8 cellular contexts compared by ENCODE assay signal in genomic region chr1:35642472-35642955, GRCh38. TPM values are rescaled to one million over a fixed set of nuclear protein-coding genes. Genes with fewer than 3 reads are reported as not detected.
A peak's percentile ranks its signal among the peaks of the same experiment; 100 is the strongest.
DNase-seq lines count a peak whose midpoint lies in the region; ATAC-seq and TF ChIP-seq lines count a peak whose summit lies in the region.

No MANE protein-coding gene starts in this region.

- H3K27ac Mint-ChIP-seq in Calu3 (ENCODE audit: unreplicated experiment) (peak overlapping the region; percentile 100), brain (peak overlapping the region; percentile 97 to 100 (median 99))
- H3K27ac Mint-ChIP-seq in natural killer cell treated with Interleukin-12 subunit alpha and Interleukin-12 subunit beta and Interleukin-15 and Interleukin-18, amount 100 ng/mL, for 72 hours: peak overlapping the region; percentile 97 to 99

- peak; percentile 19 for DNase-seq in Calu3
- DNase-seq in NAMALWA (ENCODE audit: low spot score): peak; percentile 26
- DNase-seq in natural killer cell treated with Interleukin-12 subunit alpha and Interleukin-12 subunit beta and Interleukin-15 and Interleukin-18, amount 100 ng/mL, for 72 hours (ENCODE audit: low spot score): no peak
- no peak for DNase-seq in midbrain (lab: John Stamatoyannopoulos, UW)
- DNase-seq in cerebellar nuclear complex (lab: John Stamatoyannopoulos, UW): no peak
- no peak for DNase-seq in superior temporal gyrus (ENCODE audit: extremely low spot score)

- H3K4me3 Mint-ChIP-seq in Calu3 (ENCODE audit: low read depth, unreplicated experiment) (peak overlapping the region; percentile 99), brain (peak overlapping the region; percentile 98 to 100 (median 100))
- peak overlapping the region; percentile 100 for H3K4me3 Mint-ChIP-seq in natural killer cell treated with Interleukin-12 subunit alpha and Interleukin-12 subunit beta and Interleukin-15 and Interleukin-18, amount 100 ng/mL, for 72 hours

- intact Hi-C loops in Calu3 (cut with micrococcal nuclease; ENCODE audit: unreplicated experiment): loop anchor here (5.0 kb wide), 1 partner anchor 75 kb away; the partner anchor contains the start of gene C1orf216

- H3K9me3 Mint-ChIP-seq in Calu3 (ENCODE audit: low read depth, unreplicated experiment): no peaks in the 10 kb centered on the region
- peaks cover 0 to 6% (median 3%) of the 10 kb centered on the region in 5 experiments for H3K9me3 Mint-ChIP-seq in brain
- no peaks in the 10 kb centered on the region for H3K9me3 Mint-ChIP-seq in natural killer cell treated with Interleukin-12 subunit alpha and Interleukin-12 subunit beta and Interleukin-15 and Interleukin-18, amount 100 ng/mL, for 72 hours

- H3K36me3 Mint-ChIP-seq in Calu3 (ENCODE audit: insufficient read depth, unreplicated experiment) (peaks cover 32% of the 10 kb centered on the region), brain (peaks cover 3% of the 10 kb centered on the region)
- H3K36me3 Mint-ChIP-seq in natural killer cell treated with Interleukin-12 subunit alpha and Interleukin-12 subunit beta and Interleukin-15 and Interleukin-18, amount 100 ng/mL, for 72 hours: peaks cover 11% of the 10 kb centered on the region

- peaks cover 10% of the 10 kb centered on the region for H3K4me1 Mint-ChIP-seq in Calu3 (ENCODE audit: low read depth, unreplicated experiment)
- H3K4me1 Mint-ChIP-seq in brain: peaks cover 47% of the 10 kb centered on the region
- peaks cover 23 to 29% of the 10 kb centered on the region in 2 donors for H3K4me1 Mint-ChIP-seq in natural killer cell treated with Interleukin-12 subunit alpha and Interleukin-12 subunit beta and Interleukin-15 and Interleukin-18, amount 100 ng/mL, for 72 hours (ENCODE audit: low read depth in 2 of 2)

- no TSS peak for BruUV-seq in Calu3 (replicated peaks; lab: Mats Ljungman, UMichigan)

- ATAC-seq in natural killer cell treated with Interleukin-12 subunit alpha and Interleukin-12 subunit beta and Interleukin-15 and Interleukin-18, amount 100 ng/mL, for 72 hours: no peak
- no peak for ATAC-seq in HG02798 (IDR thresholded peaks at IDR 0.05; ENCODE audit: poor library complexity, unreplicated experiment)

- TF ChIP-seq CTCF in Calu3 (IDR thresholded peaks at IDR 0.05; ENCODE audit: unreplicated experiment) (no peak), brain (conservative IDR thresholded peaks at IDR 0.05) (no peak)

- CTCF ChIA-PET in Calu3 (lab: Charles Lee): no interaction called here

- H3K27me3 Mint-ChIP-seq in Calu3 (ENCODE audit: unreplicated experiment) (peaks cover 34% of the 10 kb centered on the region), brain (peaks cover 59% of the 10 kb centered on the region)
- peaks cover 27 to 31% of the 10 kb centered on the region in 2 donors for H3K27me3 Mint-ChIP-seq in natural killer cell treated with Interleukin-12 subunit alpha and Interleukin-12 subunit beta and Interleukin-15 and Interleukin-18, amount 100 ng/mL, for 72 hours

RNA-seq across cellular contexts. Expression of gene PSMB2, which starts 1.2 kb away (rescaled TPM):
- total RNA-seq in Calu3 (2022): 106 and 109 TPM in 2 replicates
- polyA plus RNA-seq in brain (ENCODE audit: insufficient read depth, low read depth, low replicate concordance): 123 TPM
- 100 to 1,000 TPM; 114 to 139 TPM for total RNA-seq in natural killer cell treated with Interleukin-12 subunit alpha and Interleukin-12 subunit beta and Interleukin-15 and Interleukin-18, amount 100 ng/mL, for 72 hours

Comparison
In these comparisons a context has a peak if more than half of its experiments do, and no peak if none do; other contexts are left out.
1. DNase-seq: peak in Calu3 (single experiment) and NAMALWA (single experiment); none in natural killer cell treated with Interleukin-12 subunit alpha and Interleukin-12 subunit beta and Interleukin-15 and Interleukin-18, amount 100 ng/mL, for 72 hours (single experiment), midbrain (single experiment), cerebellar nuclear complex (0 of 2) and superior temporal gyrus (single experiment).
2. Peak in every context shown above with its lines, with median percentiles within 50 percentile points of each other: H3K27ac Mint-ChIP-seq and H3K4me3 Mint-ChIP-seq.